Comparison of ENCODE assay signal across 23 cellular contexts in the genomic region with DNA sequence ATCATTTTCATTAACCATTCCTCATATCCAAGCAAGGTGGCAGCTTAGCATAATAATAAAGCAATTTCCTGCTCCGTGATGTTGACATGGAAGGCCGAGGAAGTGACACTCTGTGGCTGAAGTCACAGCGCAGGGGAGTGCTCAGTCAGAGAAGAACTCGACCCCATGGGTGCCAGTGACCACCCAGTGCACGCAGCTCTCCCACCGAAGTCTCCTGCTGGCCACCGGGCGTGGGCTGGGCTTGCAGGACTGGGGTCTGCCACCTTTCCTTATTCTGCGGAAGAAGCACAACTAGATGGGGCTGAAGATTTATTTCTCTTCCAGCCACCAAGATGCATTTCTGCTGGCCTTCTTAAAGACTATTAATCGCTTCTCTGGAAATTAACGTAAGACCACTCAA.
DNase-seq lines count a peak whose midpoint lies in the region; ATAC-seq, FAIRE-seq and TF ChIP-seq lines count a peak whose summit lies in the region.
"Had no signal": no experiment of that assay in that cellular context is flagged by ENCODE, and none has a peak within 500 bp of the region (broad histone marks: within the 10 kb centered on the region; RNA-seq: fewer than 3 reads in every experiment).

No MANE protein-coding gene starts in this region.

- H3K56ac ChIP-seq in H1 (replicated peaks; ENCODE audit: insufficient read length, low read depth, low read length): no peak overlapping the region

- no peak overlapping the region for H2AK5ac ChIP-seq in H1 (ENCODE audit: low read depth, low read length)
- no peak overlapping the region for H2AK5ac ChIP-seq in neuronal stem cell (ENCODE audit: low read depth, low read length)

- no peak for TF ChIP-seq RAD21 in H1 (IDR thresholded peaks at IDR 0.05 in 1 of 2, conservative IDR thresholded peaks at IDR 0.05 in 1 of 2; ENCODE audit: low read depth in 2 of 2, low read length in 2 of 2)

- H4K5ac ChIP-seq in H1 (ENCODE audit: insufficient read length, low read depth, low read length): no peak overlapping the region

- H3K79me1 ChIP-seq in H1 (ENCODE audit: low read depth, low read length) (no peaks in the 10 kb centered on the region), neuronal stem cell (ENCODE audit: low read depth, low read length) (no peaks in the 10 kb centered on the region)

- intact Hi-C loops in colonic mucosa (cut with DNase I): no loop called here

- H3K9ac ChIP-seq in colonic mucosa (ENCODE audit: low read depth in 2 of 2, low read length in 2 of 2) (no peak overlapping the region), H1 (replicated peaks in 1 of 4; ENCODE audit: extremely low read depth in 1 of 4, low read depth in 3 of 4, low read length in 3 of 4) (no peak overlapping the region), neuronal stem cell (ENCODE audit: low read depth, low read length, poor library complexity) (no peak overlapping the region)
- H3K9ac ChIP-seq: GM23248, KMS-11 had no signal

- no peaks in the 10 kb centered on the region for H4K20me1 ChIP-seq in H1 (replicated peaks in 1 of 2; ENCODE audit: control insufficient read depth in 1 of 2, insufficient read depth in 2 of 2, low read length in 2 of 2)

- no peak overlapping the region for H3K27ac ChIP-seq in colonic mucosa
- H3K27ac ChIP-seq in H1 (ENCODE audit: low read depth, low read length): no peak overlapping the region
- no peak overlapping the region for H3K27ac ChIP-seq in neuronal stem cell (replicated peaks; ENCODE audit: low read length)
- H3K27ac ChIP-seq: C4-2B, GM23248, KMS-11, SK-N-MC had no signal

- H3K23ac ChIP-seq in H1 (ENCODE audit: insufficient read length): no peak overlapping the region
- no peak overlapping the region for H3K23ac ChIP-seq in neuronal stem cell (ENCODE audit: low read depth, low read length, poor library complexity)

- no peak for ATAC-seq in GM19324 (IDR thresholded peaks at IDR 0.05; ENCODE audit: low FRiP score, unreplicated experiment)
- ATAC-seq: CD8-positive, alpha-beta T cell; Panc1 had no signal

- no peak for TF ChIP-seq POLR2A in H1 (IDR thresholded peaks at IDR 0.05; ENCODE audit: control extremely low read depth in 1 of 2, low read depth in 2 of 2, low read length in 2 of 2)

- H3K4me1 ChIP-seq in colonic mucosa (no peaks in the 10 kb centered on the region), H1 (replicated peaks in 1 of 4; ENCODE audit: control insufficient read depth in 3 of 4, insufficient read depth in 4 of 4, low read length in 3 of 4) (peaks cover 0 to 6% (median 3%) of the 10 kb centered on the region in 4 experiments; a peak in 5 of 7 replicates), neuronal stem cell (ENCODE audit: control insufficient read depth in 2 of 2, insufficient read depth in 1 of 2, low read depth in 1 of 2, low read length in 2 of 2) (peaks cover 4% of the 10 kb centered on the region in 2 donors)
- H3K4me1 ChIP-seq: Caco-2 had no signal

- no peak overlapping the region for H2BK20ac ChIP-seq in H1 (ENCODE audit: low read length)

- H2AFZ ChIP-seq in H1 (ENCODE audit: low read length): no peak overlapping the region
- H2AFZ ChIP-seq in neuronal stem cell (ENCODE audit: low read length): peak overlapping the region; percentile 36
- H2AFZ ChIP-seq: GM23248 had no signal

- H3K79me2 ChIP-seq in H1 (ENCODE audit: control insufficient read depth in 1 of 2, insufficient read depth in 2 of 2, low read length in 2 of 2): no peaks in the 10 kb centered on the region

- H3K4me2 ChIP-seq in H1 (ENCODE audit: insufficient read depth in 1 of 2, low read depth in 2 of 2, low read length in 2 of 2) (no peak overlapping the region), neuronal stem cell (ENCODE audit: insufficient read depth, low read length, poor library complexity, severe bottlenecking) (no peak overlapping the region)
- H3K4me2 ChIP-seq: KMS-11 had no signal

- FAIRE-seq in H1 (lab: Jason Lieb, UNC): no peak
- FAIRE-seq: G401.6 had no signal

- TF ChIP-seq CTCF in colonic mucosa (IDR thresholded peaks at IDR 0.05) (no peak), H1 (IDR thresholded peaks at IDR 0.05; ENCODE audit: control extremely low read depth in 1 of 3, insufficient read depth in 1 of 3, low read depth in 1 of 3, low read length in 3 of 3) (no peak)

- H2BK120ac ChIP-seq in H1 (replicated peaks; ENCODE audit: low read depth, low read length): no peak overlapping the region
- no peak overlapping the region for H2BK120ac ChIP-seq in neuronal stem cell (ENCODE audit: low read depth, low read length)

- no peak overlapping the region for H3K14ac ChIP-seq in H1 (ENCODE audit: insufficient read length)
- no peak overlapping the region for H3K14ac ChIP-seq in neuronal stem cell (ENCODE audit: low read length)

- peak overlapping the region; percentile 53; the same call in 1 of the 2 replicates for H2BK15ac ChIP-seq in H1 (ENCODE audit: low read length)
- no peak overlapping the region for H2BK15ac ChIP-seq in neuronal stem cell (ENCODE audit: low read length)

- CTCF ChIA-PET in H1 (lab: Charles Lee; ENCODE audit: partially characterized antibody): interaction anchor here (0.6 kb wide), 1 partner anchor 168 kb away, joined by 3 read pairs; no protein-coding TSS in a partner anchor

- DNase-seq in colonic mucosa (peak; percentile 9), H1 (ENCODE audit: low read depth in 1 of 2, low spot score in 2 of 2) (peak in 1 of 2 experiments; percentile 28), neuronal stem cell (ENCODE audit: low spot score) (no peak), ureter (ENCODE audit: low spot score) (peak; percentile 26), NCI-H1092 (lab: John Stamatoyannopoulos, UW) (no peak), HUDEP-2 (lab: John Stamatoyannopoulos, UW; ENCODE audit: unreplicated experiment in 76 of 76) (no peak)
- DNase-seq: Caco-2, GM23248, HCEC 1CT, MM.1S, NCI-H1417, NCI-H1694, NCI-H2029 treated with DMSO at 0.1 percent for 48 hours, NCI-H446 treated with DMSO at 0.1 percent for 48 hours, NCI-H526, SHP77 treated with DMSO at 0.1 percent for 48 hours had no signal

- H3K23me2 ChIP-seq in H1 (ENCODE audit: low read depth, low read length): no peaks in the 10 kb centered on the region

- no peak for TF ChIP-seq EP300 in H1 (IDR thresholded peaks at IDR 0.05; ENCODE audit: borderline replicate concordance in 1 of 2, low read depth in 2 of 2, low read length in 2 of 2)

- H2BK12ac ChIP-seq in H1 (ENCODE audit: low read depth, low read length) (no peak overlapping the region), neuronal stem cell (ENCODE audit: low read length) (no peak overlapping the region)

- H3K36me3 ChIP-seq in colonic mucosa: no peaks in the 10 kb centered on the region
- no peaks in the 10 kb centered on the region for H3K36me3 ChIP-seq in H1 (ENCODE audit: control insufficient read depth in 2 of 4, insufficient read depth in 4 of 4, low read length in 3 of 4)
- no peaks in the 10 kb centered on the region for H3K36me3 ChIP-seq in neuronal stem cell (replicated peaks in 1 of 2; ENCODE audit: control insufficient read depth in 2 of 2, insufficient read depth in 2 of 2, low read length in 2 of 2)

- H2BK5ac ChIP-seq in H1 (ENCODE audit: low read depth, low read length) (no peak overlapping the region), neuronal stem cell (ENCODE audit: low read length) (no peak overlapping the region)

- POLR2A ChIA-PET in H1 (lab: Charles Lee; ENCODE audit: partially characterized antibody): no interaction called here

- H3K9me3 ChIP-seq in colonic mucosa: no peaks in the 10 kb centered on the region
- H3K9me3 ChIP-seq in H1 (ENCODE audit: insufficient read depth in 2 of 2, low read depth in 1 of 2, low read length in 1 of 2): peaks cover 0 to under 1% of the 10 kb centered on the region in 2 experiments; a peak in 1 of 4 replicates
- peaks cover 3 to 4% of the 10 kb centered on the region in 2 donors for H3K9me3 ChIP-seq in neuronal stem cell (replicated peaks in 1 of 2; ENCODE audit: control insufficient read depth in 2 of 2, insufficient read depth in 1 of 2, low read depth in 1 of 2, low read length in 2 of 2)
- H3K9me3 ChIP-seq: Caco-2 had no signal

- no peak overlapping the region for H4K8ac ChIP-seq in H1 (ENCODE audit: extremely low read depth, insufficient read depth, low read length)
- no peak overlapping the region for H4K8ac ChIP-seq in neuronal stem cell (ENCODE audit: low read depth, low read length)

- no peak overlapping the region for H4K91ac ChIP-seq in H1 (replicated peaks; ENCODE audit: insufficient read length, low read length)
- H4K91ac ChIP-seq in neuronal stem cell (ENCODE audit: low read depth, low read length, poor library complexity): no peak overlapping the region

- no peak overlapping the region for H3K4me3 ChIP-seq in colonic mucosa
- H3K4me3 ChIP-seq in H1 (ENCODE audit: extremely low read depth in 1 of 4, insufficient read depth in 2 of 4, low read depth in 3 of 4, low read length in 4 of 4): no peak overlapping the region
- H3K4me3 ChIP-seq in neuronal stem cell (ENCODE audit: low read length in 2 of 2): no peak overlapping the region
- H3K4me3 ChIP-seq: GM23248, SK-N-MC had no signal

- WGBS in H1 (ENCODE audit: extremely low coverage in 1 of 2, insufficient coverage in 1 of 2, insufficient read length in 1 of 2, insufficient replicate concordance in 2 of 2, low coverage in 1 of 2, low lambda C conversion rate in 2 of 2, missing lambda C conversion rate in 1 of 2), 2 experiments: 87% methylated on average over 11 of the region's 11 CpGs; no CpG with 5 or more reads in 1 of the 2 experiments
- WGBS in neuronal stem cell (ENCODE audit: extremely low coverage in 2 of 2, insufficient read length in 2 of 2, insufficient replicate concordance in 1 of 2), 2 donors: no CpG with 5 or more reads among the region's 11 CpGs

- H3K27me3 ChIP-seq in colonic mucosa (no peaks in the 10 kb centered on the region), H1 (replicated peaks in 1 of 4; ENCODE audit: control insufficient read depth in 3 of 4, extremely low read depth in 1 of 4, insufficient read depth in 3 of 4, low read length in 3 of 4) (no peaks in the 10 kb centered on the region; a peak in 1 of 7 replicates), neuronal stem cell (ENCODE audit: control insufficient read depth in 3 of 3, insufficient read depth in 3 of 3, low read depth in 1 of 3, low read length in 3 of 3) (no peaks in the 10 kb centered on the region)

- no peak overlapping the region for H3K18ac ChIP-seq in H1 (ENCODE audit: extremely low read depth, low read length)
- peak overlapping the region; percentile 20 for H3K18ac ChIP-seq in neuronal stem cell (ENCODE audit: low read length)

- H3K4ac ChIP-seq in H1 (replicated peaks; ENCODE audit: insufficient read length, low read depth, low read length) (no peak overlapping the region), neuronal stem cell (ENCODE audit: low read length) (no peak overlapping the region)

TF ChIP-seq in H1, 55 proteins besides CTCF, POLR2A, EP300 and RAD21 (continues in another document):
- TF ChIP-seq FOSL1 (IDR thresholded peaks at IDR 0.05; ENCODE audit: insufficient read depth, low read depth, low read length) (no peak), SIRT6 (IDR thresholded peaks at IDR 0.05; ENCODE audit: low read length) (no peak), GABPA (IDR thresholded peaks at IDR 0.05; ENCODE audit: borderline replicate concordance, insufficient read depth, low read length) (no peak)
- TF ChIP-seq, protein P1, sequence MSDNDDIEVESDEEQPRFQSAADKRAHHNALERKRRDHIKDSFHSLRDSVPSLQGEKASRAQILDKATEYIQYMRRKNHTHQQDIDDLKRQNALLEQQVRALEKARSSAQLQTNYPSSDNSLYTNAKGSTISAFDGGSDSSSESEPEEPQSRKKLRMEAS (IDR thresholded peaks at IDR 0.05): no peak

Comparison
In these comparisons a context has a peak if more than half of its experiments do, and no peak if none do; other contexts are left out.
1. DNase-seq: peak in colonic mucosa (single experiment) and ureter (single experiment); none in neuronal stem cell (single experiment), NCI-H1092 (single experiment) and HUDEP-2 (0 of 76).